In genomic region chr2:143893340-143893739, GRCh38 we compare ENCODE assay signal across 16 cellular contexts.
DNase-seq lines count a peak whose midpoint lies in the region; ATAC-seq and TF ChIP-seq lines count a peak whose summit lies in the region.
"Had no signal": no experiment of that assay in that cellular context is flagged by ENCODE, and none has a peak within 500 bp of the region (broad histone marks: within the 10 kb centered on the region; RNA-seq: fewer than 3 reads in every experiment).

No MANE protein-coding gene starts in this region.

- H3K9me2 ChIP-seq in GM23338 (ENCODE audit: insufficient read depth) (no peaks in the 10 kb centered on the region), SK-N-SH (0 out of 2 replicates have a peak, but pooled peaks cover 4% of the 10 kb centered on the region)

- no peak overlapping the region for H2AFZ ChIP-seq in GM23338
- no peak overlapping the region for H2AFZ ChIP-seq in SK-N-SH (ENCODE audit: low read depth)
- peak overlapping the region; percentile 18 for H2AFZ ChIP-seq in smooth muscle cell (ENCODE audit: low read depth)

- H3K9ac ChIP-seq in SK-N-SH (no peak overlapping the region), smooth muscle cell (ENCODE audit: low read depth) (no peak overlapping the region)

- no peaks in the 10 kb centered on the region for H3K79me2 ChIP-seq in GM23338 (replicated peaks; ENCODE audit: insufficient read depth)
- no peaks in the 10 kb centered on the region for H3K79me2 ChIP-seq in SK-N-SH (ENCODE audit: insufficient read depth)
- no peaks in the 10 kb centered on the region for H3K79me2 ChIP-seq in smooth muscle cell (ENCODE audit: low read depth)

- no peak for TF ChIP-seq CTCF in GM23338 (conservative IDR thresholded peaks at IDR 0.05; ENCODE audit: low read depth in 2 of 2)
- TF ChIP-seq CTCF in SK-N-SH (IDR thresholded peaks at IDR 0.05): no peak
- no peak for TF ChIP-seq CTCF in glutamatergic neuron (IDR thresholded peaks at IDR 0.05; ENCODE audit: partially characterized antibody, unreplicated experiment)
- TF ChIP-seq CTCF in smooth muscle cell (IDR thresholded peaks at IDR 0.05; ENCODE audit: borderline replicate concordance, insufficient read depth, poor library complexity, severe bottlenecking): no peak

- H3K9me3 Mint-ChIP-seq in GM23338 (no peaks in the 10 kb centered on the region; the same call in 2 of the 3 replicates), glutamatergic neuron (ENCODE audit: unreplicated experiment) (no peaks in the 10 kb centered on the region)

- no peak for ATAC-seq in GM23338
- no peak for ATAC-seq in HG02610 (IDR thresholded peaks at IDR 0.05; ENCODE audit: unreplicated experiment)
- ATAC-seq: A549 had no signal

- H4K20me1 ChIP-seq in GM23338 (replicated peaks; ENCODE audit: insufficient read depth) (no peaks in the 10 kb centered on the region), SK-N-SH (ENCODE audit: insufficient read depth) (no peaks in the 10 kb centered on the region), smooth muscle cell (ENCODE audit: low read depth) (no peaks in the 10 kb centered on the region)

- no peaks in the 10 kb centered on the region for H3K36me3 ChIP-seq in GM23338 (ENCODE audit: insufficient read depth)
- no peaks in the 10 kb centered on the region for H3K36me3 ChIP-seq in SK-N-SH (replicated peaks in 1 of 2; ENCODE audit: control insufficient read depth in 1 of 2, insufficient read depth in 2 of 2, low read length in 1 of 2)
- H3K36me3 ChIP-seq in smooth muscle cell (ENCODE audit: low read depth): no peaks in the 10 kb centered on the region
- H3K36me3 ChIP-seq: Peyer's patch, SJCRH30 had no signal

- no peak for DNase-seq in GM23338 (ENCODE audit: low spot score)
- peak; percentile 44 for DNase-seq in SK-N-SH
- DNase-seq in glutamatergic neuron: no peak
- no peak for DNase-seq in smooth muscle cell (lab: John Stamatoyannopoulos, UW; ENCODE audit: unreplicated experiment)
- DNase-seq in T-helper 1 cell: no peak
- DNase-seq in NOMO-1 treated with DMSO at 0.1 percent for 48 hours (lab: John Stamatoyannopoulos, UW; ENCODE audit: unreplicated experiment): no peak
- DNase-seq: CD4-positive, CD25-positive, alpha-beta regulatory T cell; DMS79; Kasumi-1; NCI-H187; NCI-H748 treated with DMSO at 0.1 percent for 48 hours; NK-92 treated with Interleukin-12 subunit alpha and Interleukin-12 subunit beta, amount 100 ng/mL, for 24 hours; Peyer's patch; SJCRH30 had no signal

- 0 out of 2 replicates have a peak, but pooled peaks have one; percentile 3 for TF ChIP-seq RAD21 in SK-N-SH (IDR thresholded peaks at IDR 0.05; ENCODE audit: low read length)

- H3K36me3 Mint-ChIP-seq in GM23338 (ENCODE audit: low read depth): no peaks in the 10 kb centered on the region
- H3K36me3 Mint-ChIP-seq in glutamatergic neuron (ENCODE audit: unreplicated experiment): no peaks in the 10 kb centered on the region
- H3K36me3 Mint-ChIP-seq: CD4-positive, CD25-positive, alpha-beta regulatory T cell had no signal

- CTCF ChIA-PET in SK-N-SH (lab: Yijun Ruan, JAX): interaction anchor here (1.0 to 1.4 kb wide), 3 partner anchors 10 to 17 kb away, joined by 3 read pairs; no protein-coding TSS in a partner anchor

- H3K4me3 ChIP-seq in GM23338 (no peak overlapping the region), SK-N-SH (ENCODE audit: low read depth in 2 of 2, low read length in 1 of 2) (no peak overlapping the region), smooth muscle cell (no peak overlapping the region)
- H3K4me3 ChIP-seq: A549, Peyer's patch, SJCRH30 had no signal

- no peaks in the 10 kb centered on the region for H3F3A ChIP-seq in GM23338 (replicated peaks; ENCODE audit: low read depth)
- no peaks in the 10 kb centered on the region for H3F3A ChIP-seq in SK-N-SH (replicated peaks; ENCODE audit: insufficient read depth)
- H3F3A ChIP-seq in smooth muscle cell (ENCODE audit: low read depth): no peaks in the 10 kb centered on the region

- H3K4me2 ChIP-seq in GM23338 (0 out of 2 replicates have a peak overlapping the region, but pooled peaks have one; percentile 0), SK-N-SH (no peak overlapping the region), smooth muscle cell (no peak overlapping the region)
- H3K4me2 ChIP-seq: A549 had no signal

- H3K27me3 ChIP-seq in GM23338 (ENCODE audit: insufficient read depth) (peaks cover 53% of the 10 kb centered on the region), SK-N-SH (ENCODE audit: insufficient read depth) (no peaks in the 10 kb centered on the region), smooth muscle cell (ENCODE audit: low read depth) (no peaks in the 10 kb centered on the region)
- H3K27me3 ChIP-seq: Peyer's patch, SJCRH30 had no signal

- H3K27ac ChIP-seq in GM23338 (ENCODE audit: low read depth) (no peak overlapping the region), SK-N-SH (ENCODE audit: low read depth in 2 of 2, low read length in 1 of 2) (peak overlapping the region in 1 of 2 experiments; percentile 14; a peak in 1 of 4 replicates), smooth muscle cell (ENCODE audit: low read depth) (no peak overlapping the region)
- H3K27ac ChIP-seq: A549, Peyer's patch, SJCRH30 had no signal

- H3K9me3 ChIP-seq in SK-N-SH (no peaks in the 10 kb centered on the region), smooth muscle cell (replicated peaks; ENCODE audit: low read depth) (no peaks in the 10 kb centered on the region)
- H3K9me3 ChIP-seq: A549, Peyer's patch, SJCRH30 had no signal

- H3K4me3 Mint-ChIP-seq in GM23338: no peak overlapping the region
- no peak overlapping the region for H3K4me3 Mint-ChIP-seq in glutamatergic neuron (ENCODE audit: unreplicated experiment)
- H3K4me3 Mint-ChIP-seq: CD4-positive, CD25-positive, alpha-beta regulatory T cell had no signal

- H3K4me1 Mint-ChIP-seq in GM23338 (peaks cover 47% of the 10 kb centered on the region), glutamatergic neuron (ENCODE audit: low read depth, unreplicated experiment) (peaks cover 3% of the 10 kb centered on the region)
- H3K4me1 Mint-ChIP-seq: CD4-positive, CD25-positive, alpha-beta regulatory T cell had no signal

- POLR2A ChIA-PET in SK-N-SH (lab: Yijun Ruan, JAX): no interaction called here

- H3K27ac Mint-ChIP-seq in GM23338 (no peak overlapping the region), glutamatergic neuron (ENCODE audit: unreplicated experiment) (peak overlapping the region; percentile 31)
- H3K27ac Mint-ChIP-seq: CD4-positive, CD25-positive, alpha-beta regulatory T cell had no signal

- peak in 1 of 2 experiments; percentile 41; a peak in 1 of 4 replicates for TF ChIP-seq EP300 in SK-N-SH (IDR thresholded peaks at IDR 0.05; ENCODE audit: borderline replicate concordance in 1 of 2, low read depth in 1 of 2, low read length in 1 of 2)

- WGBS in SK-N-SH (ENCODE audit: low lambda C conversion rate): 81% methylated on average over 4 of the region's 4 CpGs
- 43% methylated on average over 4 of the region's 4 CpGs for WGBS in smooth muscle cell (ENCODE audit: low lambda C conversion rate)

- H3K4me1 ChIP-seq in GM23338 (ENCODE audit: insufficient read depth) (peaks cover 38% of the 10 kb centered on the region), SK-N-SH (ENCODE audit: control insufficient read depth in 1 of 2, insufficient read depth in 2 of 2, low read depth in 1 of 2, low read length in 1 of 2) (peaks cover 0 to 8% of the 10 kb centered on the region in 2 experiments; a peak in 1 of 4 replicates), smooth muscle cell (ENCODE audit: low read depth) (peaks cover 14% of the 10 kb centered on the region)
- H3K4me1 ChIP-seq: A549, Peyer's patch, SJCRH30 had no signal

- H3K27me3 Mint-ChIP-seq in GM23338 (ENCODE audit: insufficient read depth, low read depth, poor library complexity) (peaks cover 45% of the 10 kb centered on the region), glutamatergic neuron (ENCODE audit: unreplicated experiment) (no peaks in the 10 kb centered on the region)

TF ChIP-seq in GM23338, 12 proteins besides CTCF, POLR2A, EP300 and RAD21:
- no peak for TF ChIP-seq ZNF331 (CRISPR knock-in tag; IDR thresholded peaks at IDR 0.05; ENCODE audit: low read depth)
- TF ChIP-seq STAT1 (IDR thresholded peaks at IDR 0.05; ENCODE audit: unreplicated experiment): no peak
- no peak for TF ChIP-seq ZNF114 (CRISPR knock-in tag; IDR thresholded peaks at IDR 0.05)

TF ChIP-seq in SK-N-SH, 30 proteins besides CTCF, POLR2A, EP300 and RAD21:
- TF ChIP-seq GATA2 (CRISPR knock-in tag; IDR thresholded peaks at IDR 0.05) (peak; percentile 59), FOXJ3 (CRISPR knock-in tag; IDR thresholded peaks at IDR 0.05) (no peak), ELF1 (IDR thresholded peaks at IDR 0.05) (no peak), MEF2A (IDR thresholded peaks at IDR 0.05; ENCODE audit: borderline replicate concordance, low read depth) (no peak)
